Comparison of ENCODE assay signal across 25 cellular contexts in the genomic region with DNA sequence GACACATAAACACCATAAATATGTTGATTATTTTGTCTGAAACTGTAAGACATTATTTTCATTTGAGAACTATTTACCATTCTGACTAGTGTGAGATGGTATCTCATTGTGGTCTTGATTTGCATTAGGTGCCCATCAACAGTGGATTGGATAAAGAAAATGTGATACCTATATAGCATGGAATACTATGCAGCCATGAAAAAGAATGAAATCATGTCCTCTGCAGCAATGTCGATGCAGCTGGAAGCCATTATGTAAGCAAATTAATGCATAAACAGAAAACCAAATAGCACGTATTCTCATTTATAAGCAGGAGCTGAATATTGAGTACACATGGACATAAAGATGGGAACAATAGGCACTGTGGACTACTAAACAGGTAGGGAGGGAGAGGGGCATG.
"Had no signal": no experiment of that assay in that cellular context is flagged by ENCODE, and none has a peak within 500 bp of the region (broad histone marks: within the 10 kb centered on the region; RNA-seq: fewer than 3 reads in every experiment).

No MANE protein-coding gene starts in this region.

- H2AFZ ChIP-seq: hepatocyte had no signal

- FAIRE-seq: colon, endothelial cell of umbilical vein, kidney had no signal

- H3K4me3 Mint-ChIP-seq: immature natural killer cell, mesothelial cell of epicardium had no signal

- H3K27ac ChIP-seq: coronary artery, dorsolateral prefrontal cortex, esophagus muscularis mucosa, foreskin keratinocyte, gastroesophageal sphincter, hepatocyte, left ventricle myocardium inferior, lower lobe of right lung had no signal

- H3K27me3 Mint-ChIP-seq: naive B cell had no signal

- H3K4me1 ChIP-seq: esophagus muscularis mucosa, foreskin keratinocyte, gastroesophageal sphincter had no signal

- H3K27ac Mint-ChIP-seq: immature natural killer cell, mesothelial cell of epicardium had no signal

- ATAC-seq: foreskin keratinocyte, gastroesophageal sphincter, heart left ventricle, left colon, left lobe of liver, lower lobe of right lung, mucosa of descending colon had no signal

- H3K79me2 ChIP-seq: hepatocyte had no signal

- H3K9me3 Mint-ChIP-seq: immature natural killer cell had no signal

- H3K36me3 ChIP-seq: esophagus muscularis mucosa, gastroesophageal sphincter, heart left ventricle, left ventricle myocardium inferior, lower lobe of right lung had no signal

- H3K27me3 ChIP-seq: dorsolateral prefrontal cortex, esophagus muscularis mucosa, foreskin keratinocyte, gastroesophageal sphincter, heart left ventricle, hepatocyte had no signal

- H3K36me3 Mint-ChIP-seq: mesothelial cell of epicardium, naive B cell had no signal

- DNase-seq: dermis blood vessel endothelial cell; dorsolateral prefrontal cortex; effector CD4-positive, alpha-beta T cell; effector memory CD4-positive, alpha-beta T cell; foreskin keratinocyte; heart left ventricle; hypothalamus; immature natural killer cell; islet precursor cell; kidney; kidney glomerular epithelial cell; left colon; left ventricle myocardium inferior; lower lobe of right lung; mesenchymal stem cell; mucosa of descending colon; naive B cell had no signal

- H3K4me3 ChIP-seq: coronary artery, dorsolateral prefrontal cortex, esophagus muscularis mucosa, gastroesophageal sphincter, heart left ventricle, hepatocyte, left ventricle myocardium inferior, lower lobe of right lung, mucosa of descending colon had no signal

- H3K4me2 ChIP-seq: hepatocyte had no signal

- H3K9me3 ChIP-seq: esophagus muscularis mucosa, gastroesophageal sphincter, lower lobe of right lung, mucosa of descending colon had no signal
